In genomic region chr13:45367358-45367757, GRCh38 we compare ENCODE assay signal across 9 cellular contexts. TPM values are rescaled to one million over a fixed set of nuclear protein-coding genes. Genes with fewer than 3 reads are reported as not detected.
A peak's percentile ranks its signal among the peaks of the same experiment; 100 is the strongest.
DNase-seq lines count a peak whose midpoint lies in the region; ATAC-seq, FAIRE-seq and TF ChIP-seq lines count a peak whose summit lies in the region.
"Had no signal": no experiment of that assay in that cellular context is flagged by ENCODE, and none has a peak within 500 bp of the region (broad histone marks: within the 10 kb centered on the region; RNA-seq: fewer than 3 reads in every experiment).

No MANE protein-coding gene starts in this region.

- peak; percentile 93 for ATAC-seq in GM18498 (IDR thresholded peaks at IDR 0.05; ENCODE audit: unreplicated experiment)
- peak in 3 of 4 donors; percentile 52 to 85 (median 80) for ATAC-seq in pancreas

- H3K27me3 Mint-ChIP-seq in HFFc6 (ENCODE audit: insufficient read depth), result peaks cover 7% of the 10 kb centered on the region; the same call in 1 of the 2 replicates

- peaks cover 17% of the 10 kb centered on the region for H3K36me3 Mint-ChIP-seq in HFFc6 (ENCODE audit: low read depth)

- 67 to 75% methylated on average over 2 of the region's 2 CpGs for WGBS in pancreas, 2 donors

- peaks cover 35% of the 10 kb centered on the region for H3K4me1 Mint-ChIP-seq in HFFc6 (ENCODE audit: low read depth)

- TF ChIP-seq CTCF in HFFc6 (IDR thresholded peaks at IDR 0.05) (no peak), pancreas (IDR thresholded peaks at IDR 0.05) (no peak)

- H3K9me3 ChIP-seq in pancreas, result no peaks in the 10 kb centered on the region

- H3K27me3 ChIP-seq in pancreas, result no peaks in the 10 kb centered on the region
- H3K27me3 ChIP-seq: heart left ventricle had no signal

- FAIRE-seq in pancreas (lab: Jason Lieb, UNC), result no peak

- H3K4me3 ChIP-seq in pancreas, result no peak overlapping the region
- H3K4me3 ChIP-seq: heart left ventricle had no signal

- H3K27ac ChIP-seq in pancreas, result no peak overlapping the region

- peak overlapping the region; percentile 75 for H3K27ac Mint-ChIP-seq in HFFc6

- intact Hi-C loops in pancreas (cut with DNase I), result no loop called here

- peaks cover 5% of the 10 kb centered on the region; the same call in 1 of the 2 replicates for H3K9me3 Mint-ChIP-seq in HFFc6

- peaks cover 0 to 3% (median 0%) of the 10 kb centered on the region in 3 donors for H3K4me1 ChIP-seq in pancreas

- DNase-seq in HFFc6 (peak; percentile 83), NAMALWA (ENCODE audit: low spot score) (peak; percentile 69), dermis blood vessel endothelial cell (peak; percentile 79), pancreas (peak in 3 of 6 donors; percentile 16 to 43 (median 33)), foreskin melanocyte (no peak), superior temporal gyrus (ENCODE audit: extremely low spot score) (no peak)
- peak; percentile 93 to 94 for DNase-seq in activated CD4-positive, alpha-beta T cell treated with anti-CD3 and anti-CD28 coated beads for 4 hours

- no peak overlapping the region for H3K4me3 Mint-ChIP-seq in HFFc6

- no peaks in the 10 kb centered on the region for H3K36me3 ChIP-seq in pancreas

RNA-seq across cellular contexts. Expression of gene TPT1, which starts 26.4 kb away (rescaled TPM):
- total RNA-seq in HFFc6 (2021; fragmentation: NEBNext Ultra II Directional; extraction: Animal tissue kit (Norgen Biotek cat#: 25700)), result 1,000 to 10,000 TPM; 2,421 to 2,688 (median 2,563) TPM
- total RNA-seq in dermis blood vessel endothelial cell (2,642 and 4,062 TPM in 2 replicates), pancreas (1,000 to 10,000 TPM; 2,995 to 3,873 (median 3,563) TPM)
- polyA plus RNA-seq in pancreas, result 1,000 to 10,000 TPM; 3,587 to 4,358 TPM

RNA-seq across cellular contexts. Expression of gene SLC25A30, which starts 50.8 kb away (rescaled TPM):
- total RNA-seq in HFFc6 (2021; fragmentation: NEBNext Ultra II Directional; extraction: Animal tissue kit (Norgen Biotek cat#: 25700)), result 10 to 100 TPM; 16.5 to 27.2 (median 18.8) TPM
- total RNA-seq in dermis blood vessel endothelial cell (33.2 and 53.7 TPM in 2 replicates), pancreas (10 to 100 TPM in 2 of 6 donors, 1 to 10 TPM in 4; 4.5 to 12.3 (median 8.3) TPM)
- 1 to 10 TPM; 3.8 to 7.5 TPM for polyA plus RNA-seq in pancreas

Comparison
In these comparisons a context has a peak if more than half of its experiments do, and no peak if none do; other contexts are left out.
1. DNase-seq: peak in HFFc6 (single experiment), NAMALWA (single experiment), activated CD4-positive, alpha-beta T cell treated with anti-CD3 and anti-CD28 coated beads for 4 hours (2 of 2) and dermis blood vessel endothelial cell (single experiment); none in foreskin melanocyte (single experiment) and superior temporal gyrus (single experiment).